In genomic region chr12:116863275-116863767, GRCh38 we compare ENCODE assay signal across 8 cellular contexts. TPM values are rescaled to one million over a fixed set of nuclear protein-coding genes. Genes with fewer than 3 reads are reported as not detected.
DNase-seq lines count a peak whose midpoint lies in the region; ATAC-seq and TF ChIP-seq lines count a peak whose summit lies in the region.

No MANE protein-coding gene starts in this region.

- intact Hi-C loops in thyroid gland (cut with DNase I), result no loop called here

- H3K27ac ChIP-seq in smooth muscle cell (ENCODE audit: low read depth) (no peak overlapping the region), thyroid gland (no peak overlapping the region)

- H3K4me3 ChIP-seq in epithelial cell of proximal tubule (ENCODE audit: low read depth, low read length), result no peak overlapping the region
- no peak overlapping the region for H3K4me3 ChIP-seq in smooth muscle cell
- H3K4me3 ChIP-seq in thyroid gland (replicated peaks in 1 of 3), result no peak overlapping the region

- ATAC-seq in HG02678 (IDR thresholded peaks at IDR 0.05; ENCODE audit: unreplicated experiment), result no peak
- ATAC-seq in GM19324 (IDR thresholded peaks at IDR 0.05; ENCODE audit: low FRiP score, unreplicated experiment), result no peak

- H3K4me2 ChIP-seq in smooth muscle cell, result no peak overlapping the region

- H3K36me3 ChIP-seq in smooth muscle cell (ENCODE audit: low read depth) (no peaks in the 10 kb centered on the region), thyroid gland (no peaks in the 10 kb centered on the region)

- TF ChIP-seq POLR2A in thyroid gland (IDR thresholded peaks at IDR 0.05), result no peak

- no peaks in the 10 kb centered on the region for H3F3A ChIP-seq in smooth muscle cell (ENCODE audit: low read depth)

- H3K27me3 ChIP-seq in smooth muscle cell (ENCODE audit: low read depth) (no peaks in the 10 kb centered on the region), thyroid gland (no peaks in the 10 kb centered on the region)

- no peaks in the 10 kb centered on the region for H4K20me1 ChIP-seq in smooth muscle cell (ENCODE audit: low read depth)

- WGBS in smooth muscle cell (ENCODE audit: low lambda C conversion rate), result 54% methylated on average over 6 of the region's 6 CpGs
- 40 to 48% methylated on average over 6 of the region's 6 CpGs for WGBS in thyroid gland, 2 donors

- no peaks in the 10 kb centered on the region for H3K79me2 ChIP-seq in smooth muscle cell (ENCODE audit: low read depth)

- no peaks in the 10 kb centered on the region for H3K9me3 ChIP-seq in smooth muscle cell (replicated peaks; ENCODE audit: low read depth)
- no peaks in the 10 kb centered on the region for H3K9me3 ChIP-seq in thyroid gland

- H3K4me1 ChIP-seq in smooth muscle cell (ENCODE audit: low read depth) (no peaks in the 10 kb centered on the region), thyroid gland (no peaks in the 10 kb centered on the region)

- peak; percentile 72 for TF ChIP-seq CTCF in epithelial cell of proximal tubule (conservative IDR thresholded peaks at IDR 0.05; ENCODE audit: low read depth, low read length)
- TF ChIP-seq CTCF in smooth muscle cell (IDR thresholded peaks at IDR 0.05; ENCODE audit: borderline replicate concordance, insufficient read depth, poor library complexity, severe bottlenecking), result peak; percentile 43
- TF ChIP-seq CTCF in thyroid gland (IDR thresholded peaks at IDR 0.05), result peak in 1 of 6 experiments; percentile 30

- H3K9ac ChIP-seq in smooth muscle cell (ENCODE audit: low read depth), result no peak overlapping the region

- H2AFZ ChIP-seq in smooth muscle cell (ENCODE audit: low read depth), result no peak overlapping the region

- peak; percentile 42 for DNase-seq in activated CD4-positive, alpha-beta T cell treated with anti-CD3 and anti-CD28 coated beads for 48 hours
- DNase-seq in activated CD4-positive, alpha-beta T cell treated with anti-CD3 and anti-CD28 coated beads for 4 hours, result no peak
- peak; percentile 41 for DNase-seq in LHCN-M2 (ENCODE audit: low read depth)
- DNase-seq in epithelial cell of proximal tubule (ENCODE audit: low read depth), result no peak
- DNase-seq in smooth muscle cell (lab: John Stamatoyannopoulos, UW; ENCODE audit: unreplicated experiment), result no peak
- DNase-seq in thyroid gland, result no peak

RNA-seq across cellular contexts. Expression of gene HRK, which starts 17.9 kb away (rescaled TPM):
- not detected in 2 replicates for total RNA-seq in LHCN-M2 (2014; rRNA removed)
- polyA plus RNA-seq in LHCN-M2 (2012), result 0.16 TPM
- total RNA-seq in epithelial cell of proximal tubule, result not detected in 2 replicates
- total RNA-seq in smooth muscle cell, result 0.04 TPM in 1 of 2 replicates, not detected in the other
- polyA plus RNA-seq in smooth muscle cell, result not detected in 2 replicates
- under 1 TPM; 0.39 to 0.83 (median 0.48) TPM for total RNA-seq in thyroid gland

RNA-seq across cellular contexts. Expression of gene FBXW8, which starts 47.4 kb away (rescaled TPM):
- total RNA-seq in LHCN-M2 (2014; rRNA removed), result 18.3 and 19.0 TPM in 2 replicates
- 11.5 TPM for polyA plus RNA-seq in LHCN-M2 (2012)
- 13.1 and 14.4 TPM in 2 replicates for total RNA-seq in epithelial cell of proximal tubule
- total RNA-seq in smooth muscle cell, result 13.4 and 18.3 TPM in 2 replicates
- 14.3 and 16.9 TPM in 2 replicates for polyA plus RNA-seq in smooth muscle cell
- 10 to 100 TPM; 29.3 to 45.5 (median 32.9) TPM for total RNA-seq in thyroid gland

Comparison
In these comparisons a context has a peak if more than half of its experiments do, and no peak if none do; other contexts are left out.
1. DNase-seq: peak in activated CD4-positive, alpha-beta T cell treated with anti-CD3 and anti-CD28 coated beads for 48 hours (single experiment) and LHCN-M2 (single experiment); none in activated CD4-positive, alpha-beta T cell treated with anti-CD3 and anti-CD28 coated beads for 4 hours (0 of 2), epithelial cell of proximal tubule (single experiment), smooth muscle cell (single experiment) and thyroid gland (0 of 2).